8 cellular contexts compared by ENCODE assay signal in genomic region chr12:116759783-116760581, GRCh38. TPM values are rescaled to one million over a fixed set of nuclear protein-coding genes. Genes with fewer than 3 reads are reported as not detected.
DNase-seq lines count a peak whose midpoint lies in the region; ATAC-seq, FAIRE-seq and TF ChIP-seq lines count a peak whose summit lies in the region.

No MANE protein-coding gene starts in this region.

- no TSS peak for BruUV-seq in Caco-2 (replicated peaks; lab: Mats Ljungman, UMichigan)
- BruUV-seq in GM12878 (replicated peaks; lab: Mats Ljungman, UMichigan): TSS peak; percentile 85

- TF ChIP-seq CTCF in Caco-2 (IDR thresholded peaks at IDR 0.05; ENCODE audit: insufficient read depth in 1 of 2, low read depth in 1 of 2, low read length in 1 of 2, severe bottlenecking in 1 of 2, unreplicated experiment in 1 of 2) (no peak), OCI-LY1 (IDR thresholded peaks at IDR 0.05; ENCODE audit: low read length) (peak; percentile 29; the same call in 1 of the 2 replicates), GM12878 (IDR thresholded peaks at IDR 0.05 in 2 of 3, conservative IDR thresholded peaks at IDR 0.05 in 1 of 3; ENCODE audit: control insufficient read depth in 2 of 3, extremely low read depth in 1 of 3, insufficient read depth in 1 of 3, low read depth in 3 of 3, low read length in 3 of 3) (peak in 2 of 3 experiments; percentile 15 to 16; a peak in 2 of 6 replicates), nephron (IDR thresholded peaks at IDR 0.05; ENCODE audit: unreplicated experiment in 3 of 3) (peak in 1 of 3 experiments; percentile 27), gastrocnemius medialis (IDR thresholded peaks at IDR 0.05 in 4 of 5, conservative IDR thresholded peaks at IDR 0.05 in 1 of 5) (no peak), foreskin fibroblast (IDR thresholded peaks at IDR 0.05; ENCODE audit: low read depth, low read length) (no peak)

- H3K9ac ChIP-seq in OCI-LY1 (ENCODE audit: low read length) (no peak overlapping the region), GM12878 (ENCODE audit: control insufficient read depth, insufficient read depth, low read length) (no peak overlapping the region)

- peak; percentile 99 for ATAC-seq in GM12878
- ATAC-seq in gastrocnemius medialis: no peak

- no peaks in the 10 kb centered on the region for H4K20me1 ChIP-seq in OCI-LY1 (ENCODE audit: insufficient read depth, low read length)
- no peaks in the 10 kb centered on the region for H4K20me1 ChIP-seq in GM12878 (ENCODE audit: control insufficient read depth, insufficient read depth)

- in situ Hi-C loops in GM12878 (cut with MboI) (no loop called here), gastrocnemius medialis (cut with MboI; ENCODE audit: low sequenced_read_pairs in 4 of 4) (no loop called here)

- no peak for TF ChIP-seq EP300 in GM12878 (IDR thresholded peaks at IDR 0.05; ENCODE audit: borderline replicate concordance in 1 of 2, control insufficient read depth in 1 of 2, low read depth in 2 of 2, low read length in 2 of 2)

- no peak for FAIRE-seq in GM12878 (lab: Jason Lieb, UNC)

- intact Hi-C loops in Caco-2 (cut with micrococcal nuclease; ENCODE audit: unreplicated experiment) (no loop called here), GM12878 (cut with micrococcal nuclease; ENCODE audit: unreplicated experiment) (no loop called here), gastrocnemius medialis (cut with DNase I; ENCODE audit: low total_unique reads) (no loop called here)

- no peaks in the 10 kb centered on the region for H3F3A ChIP-seq in OCI-LY1 (ENCODE audit: insufficient read depth, low read length)

- H3K27me3 Mint-ChIP-seq in Caco-2 (ENCODE audit: insufficient read depth, unreplicated experiment) (no peaks in the 10 kb centered on the region), nephron (ENCODE audit: low read depth) (peaks cover 3% of the 10 kb centered on the region)

- DNase-seq in Caco-2 (peak in 1 of 2 experiments; percentile 17), GM12878 (ENCODE audit: low read depth, low spot score) (no peak), gastrocnemius medialis (no peak), occipital lobe (lab: John Stamatoyannopoulos, UW) (no peak), foreskin fibroblast (no peak), kidney glomerular epithelial cell (lab: John Stamatoyannopoulos, UW) (no peak)

- H3K27me3 ChIP-seq in Caco-2 (replicated peaks; ENCODE audit: control insufficient read depth, insufficient read depth, low read length) (no peaks in the 10 kb centered on the region), OCI-LY1 (ENCODE audit: insufficient read depth, low read length) (no peaks in the 10 kb centered on the region), GM12878 (replicated peaks in 1 of 2; ENCODE audit: control insufficient read depth in 2 of 2, insufficient read depth in 2 of 2, low read length in 1 of 2) (no peaks in the 10 kb centered on the region), gastrocnemius medialis (no peaks in the 10 kb centered on the region)

- RAD21 ChIA-PET in GM12878 (lab: Charles Lee; ENCODE audit: unreplicated experiment): interaction anchor here (1.1 kb wide), 1 partner anchor 57 kb away, joined by 3 read pairs; no protein-coding TSS in a partner anchor

- H3K4me3 ChIP-seq in Caco-2 (ENCODE audit: low read depth, low read length) (no peak overlapping the region), OCI-LY1 (ENCODE audit: low read depth, low read length, poor library complexity, severe bottlenecking) (no peak overlapping the region), GM12878 (peak overlapping the region; percentile 17; the same call in 1 of the 2 replicates), gastrocnemius medialis (peak overlapping the region in 1 of 4 donors; percentile 10), foreskin fibroblast (ENCODE audit: low read depth in 1 of 2, low read length in 2 of 2) (no peak overlapping the region)

- H3K4me1 Mint-ChIP-seq in Caco-2 (ENCODE audit: low read depth, unreplicated experiment): no peaks in the 10 kb centered on the region
- peaks cover 16% of the 10 kb centered on the region for H3K4me1 Mint-ChIP-seq in nephron

- POLR2A ChIA-PET in Caco-2 (lab: Charles Lee) (no interaction called here), GM12878 (lab: Charles Lee) (interaction anchor here (0.6 to 0.7 kb wide), 2 partner anchors 59 to 106 kb away, joined by 3 read pairs; no protein-coding TSS in a partner anchor)

- H3K79me2 ChIP-seq in OCI-LY1 (ENCODE audit: insufficient read depth, low read length): no peaks in the 10 kb centered on the region
- no peaks in the 10 kb centered on the region for H3K79me2 ChIP-seq in GM12878 (ENCODE audit: control insufficient read depth, insufficient read depth, low read length)

- TF ChIP-seq POLR2A in GM12878 (IDR thresholded peaks at IDR 0.05; ENCODE audit: low read depth, low read length) (no peak), gastrocnemius medialis (IDR thresholded peaks at IDR 0.05) (no peak)

- H3K9me2 ChIP-seq in OCI-LY1 (ENCODE audit: low read depth, low read length): no peaks in the 10 kb centered on the region

- H3K4me2 ChIP-seq in OCI-LY1 (ENCODE audit: low read length) (no peak overlapping the region), GM12878 (ENCODE audit: control insufficient read depth, insufficient read depth) (peak overlapping the region; percentile 25; the same call in 1 of the 2 replicates)

- H3K4me3 Mint-ChIP-seq in Caco-2 (ENCODE audit: unreplicated experiment) (no peak overlapping the region), nephron (peak overlapping the region; percentile 79 to 88 (median 85))

- H2AFZ ChIP-seq in OCI-LY1 (ENCODE audit: low read length) (no peak overlapping the region), GM12878 (ENCODE audit: control insufficient read depth, low read depth, low read length) (peak overlapping the region; percentile 53)

- SMC1A ChIA-PET in GM12878 (lab: Charles Lee; ENCODE audit: uncharacterized antibody, unreplicated experiment): interaction anchor here (1.0 to 1.6 kb wide), 2 partner anchors 15 to 98 kb away, joined by 3 read pairs; no protein-coding TSS in a partner anchor

- H3K36me3 Mint-ChIP-seq in Caco-2 (ENCODE audit: insufficient read depth, unreplicated experiment) (peaks cover 5% of the 10 kb centered on the region), nephron (ENCODE audit: low read depth) (peaks cover 40% of the 10 kb centered on the region)

- CTCF ChIA-PET in Caco-2 (lab: Charles Lee) (no interaction called here), GM12878 (lab: Yijun Ruan, JAX) (interaction anchor here (0.7 to 2.6 kb wide), 14 partner anchors 10 to 1077 kb away, joined by 3 to 8 read pairs (median 3); no protein-coding TSS in a partner anchor)

- no peaks in the 10 kb centered on the region for H3K4me1 ChIP-seq in Caco-2
- peaks cover 3% of the 10 kb centered on the region for H3K4me1 ChIP-seq in OCI-LY1 (ENCODE audit: insufficient read depth, low read length, severe bottlenecking)
- no peaks in the 10 kb centered on the region for H3K4me1 ChIP-seq in GM12878 (ENCODE audit: control insufficient read depth, insufficient read depth, low read length)
- H3K4me1 ChIP-seq in gastrocnemius medialis: no peaks in the 10 kb centered on the region

- 91% methylated on average over 21 of the region's 21 CpGs for WGBS in GM12878 (ENCODE audit: insufficient coverage, insufficient replicate concordance, low lambda C conversion rate, missing lambda C conversion rate)

- peak overlapping the region; percentile 25 for H3K27ac Mint-ChIP-seq in Caco-2 (ENCODE audit: unreplicated experiment)
- peak overlapping the region; percentile 70 to 94 (median 88) for H3K27ac Mint-ChIP-seq in nephron

- TF ChIP-seq RAD21 in GM12878 (IDR thresholded peaks at IDR 0.05; ENCODE audit: insufficient read depth, low read depth, low read length): no peak

- H3K27ac ChIP-seq in OCI-LY1 (ENCODE audit: low read depth, low read length, poor library complexity, severe bottlenecking) (no peak overlapping the region), GM12878 (ENCODE audit: control insufficient read depth, insufficient read depth) (no peak overlapping the region), gastrocnemius medialis (no peak overlapping the region)

- no peaks in the 10 kb centered on the region for H3K9me3 Mint-ChIP-seq in Caco-2 (ENCODE audit: unreplicated experiment)
- no peaks in the 10 kb centered on the region for H3K9me3 Mint-ChIP-seq in nephron

- H3K9me3 ChIP-seq in Caco-2 (no peaks in the 10 kb centered on the region), OCI-LY1 (ENCODE audit: low read length) (no peaks in the 10 kb centered on the region), GM12878 (replicated peaks; ENCODE audit: control insufficient read depth, insufficient read depth, low read length) (no peaks in the 10 kb centered on the region), gastrocnemius medialis (no peaks in the 10 kb centered on the region)

- H3K36me3 ChIP-seq in Caco-2 (ENCODE audit: control insufficient read depth, insufficient read depth, low read length): no peaks in the 10 kb centered on the region
- peaks cover 43% of the 10 kb centered on the region for H3K36me3 ChIP-seq in OCI-LY1 (ENCODE audit: insufficient read depth, low read length)
- peaks cover 0 to 3% of the 10 kb centered on the region in 2 experiments for H3K36me3 ChIP-seq in GM12878 (ENCODE audit: control insufficient read depth in 2 of 2, insufficient read depth in 2 of 2, low read length in 1 of 2)
- no peaks in the 10 kb centered on the region for H3K36me3 ChIP-seq in gastrocnemius medialis

RNA-seq across cellular contexts. Expression of gene RNFT2, which starts 21.9 kb away (rescaled TPM):
- total RNA-seq in Caco-2 (2022): 10.5 and 11.6 TPM in 2 replicates
- 20.0 and 22.7 TPM in 2 replicates for total RNA-seq in GM12878 (2013; cell fraction: nucleolus; rRNA removed)
- total RNA-seq in GM12878 (2014; rRNA removed): 8.0 and 8.8 TPM in 2 replicates
- total RNA-seq in GM12878 (2014; rRNA removed; fragmentation: Illumina TruSeq; extraction: Trizol): 6.1 and 8.7 TPM in 2 replicates
- 17.3 and 21.0 TPM in 2 replicates for total RNA-seq in GM12878 (2021)
- polyA plus RNA-seq in GM12878 (2011; ENCODE audit: low read depth): 2.8 TPM
- 8.1 and 10.5 TPM in 2 replicates for polyA plus RNA-seq in GM12878 (2011; rRNA removed)
- polyA plus RNA-seq in GM12878 (2011; cell fraction: cytosol; rRNA removed): 9.2 and 11.4 TPM in 2 replicates
- polyA plus RNA-seq in GM12878 (2011; cell fraction: nucleus; rRNA removed): 11.9 and 12.3 TPM in 2 replicates
- 2.7 and 5.4 TPM in 2 replicates for polyA plus RNA-seq in GM12878 (2012)
- 2.4 and 2.5 TPM in 2 replicates for polyA plus RNA-seq in GM12878 (2014; fragmentation: Illumina TruSeq; extraction: Trizol)
- 10 to 100 TPM in 1 of 2 experiments, 1 to 10 TPM in 1; 3.5 to 12.7 TPM for polyA plus RNA-seq in GM12878 (2014; fragmentation: Nextera tagmentation; extraction: Ambion mirVana)
- 7.0 and 7.7 TPM in 2 replicates for polyA plus RNA-seq in GM12878 (2014; rRNA removed)
- polyA plus RNA-seq in GM12878 (2016; fragmentation: Nextera tagmentation; extraction: Ambion mirVana): 10 to 100 TPM; 12.3 to 14.2 TPM
- 32.8 and 37.6 TPM in 2 replicates for polyA minus RNA-seq in GM12878 (2011; rRNA and poly(A)+ RNA removed)
- 12.8 and 13.9 TPM in 2 replicates for polyA minus RNA-seq in GM12878 (2011; cell fraction: cytosol; rRNA and poly(A)+ RNA removed)
- polyA minus RNA-seq in GM12878 (2011; cell fraction: nucleus; rRNA and poly(A)+ RNA removed): 14.7 and 21.2 TPM in 2 replicates
- under 1 TPM in 1 of 4 donors, not detected in 3; 0.55 TPM for total RNA-seq in gastrocnemius medialis
- 36.0 TPM for total RNA-seq in occipital lobe

RNA-seq across cellular contexts. Expression of gene SPRING1, which starts 22.1 kb away (rescaled TPM):
- total RNA-seq in Caco-2 (2022): 68.5 and 69.6 TPM in 2 replicates
- total RNA-seq in GM12878 (2013; cell fraction: nucleolus; rRNA removed): 11.6 and 12.8 TPM in 2 replicates
- total RNA-seq in GM12878 (2014; rRNA removed): 21.4 and 22.5 TPM in 2 replicates
- total RNA-seq in GM12878 (2014; rRNA removed; fragmentation: Illumina TruSeq; extraction: Trizol): 9.3 and 10.1 TPM in 2 replicates
- total RNA-seq in GM12878 (2021): 25.7 and 26.6 TPM in 2 replicates
- polyA plus RNA-seq in GM12878 (2011; ENCODE audit: low read depth): 4.4 TPM
- polyA plus RNA-seq in GM12878 (2011; rRNA removed): 15.6 and 16.7 TPM in 2 replicates
- polyA plus RNA-seq in GM12878 (2011; cell fraction: cytosol; rRNA removed): 16.6 and 16.8 TPM in 2 replicates
- polyA plus RNA-seq in GM12878 (2011; cell fraction: nucleus; rRNA removed): 8.8 and 10.3 TPM in 2 replicates
- 9.7 and 10.8 TPM in 2 replicates for polyA plus RNA-seq in GM12878 (2012)
- polyA plus RNA-seq in GM12878 (2014; fragmentation: Illumina TruSeq; extraction: Trizol): 9.3 and 11.4 TPM in 2 replicates
- polyA plus RNA-seq in GM12878 (2014; fragmentation: Nextera tagmentation; extraction: Ambion mirVana): 1 to 10 TPM; 2.5 to 4.4 TPM
- 15.2 and 16.6 TPM in 2 replicates for polyA plus RNA-seq in GM12878 (2014; rRNA removed)
- polyA plus RNA-seq in GM12878 (2016; fragmentation: Nextera tagmentation; extraction: Ambion mirVana): 10 to 100 TPM; 12.1 to 17.3 TPM
- 18.5 and 19.7 TPM in 2 replicates for polyA minus RNA-seq in GM12878 (2011; rRNA and poly(A)+ RNA removed)
- 7.8 and 11.7 TPM in 2 replicates for polyA minus RNA-seq in GM12878 (2011; cell fraction: cytosol; rRNA and poly(A)+ RNA removed)
- 5.1 and 9.2 TPM in 2 replicates for polyA minus RNA-seq in GM12878 (2011; cell fraction: nucleus; rRNA and poly(A)+ RNA removed)
- 10 to 100 TPM in 1 of 4 donors, 1 to 10 TPM in 3; 3.5 to 11.0 (median 8.2) TPM for total RNA-seq in gastrocnemius medialis
- 27.6 TPM for total RNA-seq in occipital lobe

Comparison
In these comparisons a context has a peak if more than half of its experiments do, and no peak if none do; other contexts are left out.
1. CTCF ChIP-seq: peak in OCI-LY1 (single experiment) and GM12878 (2 of 3); none in Caco-2 (0 of 2), gastrocnemius medialis (0 of 5) and foreskin fibroblast (single experiment).